Comparison of ENCODE assay signal across 21 cellular contexts in genomic region chr10:68110027-68110426, GRCh38. TPM values are rescaled to one million over a fixed set of nuclear protein-coding genes. Genes with fewer than 3 reads are reported as not detected.
DNase-seq lines count a peak whose midpoint lies in the region; ATAC-seq and TF ChIP-seq lines count a peak whose summit lies in the region.
"Had no signal": no experiment of that assay in that cellular context is flagged by ENCODE, and none has a peak within 500 bp of the region (broad histone marks: within the 10 kb centered on the region; RNA-seq: fewer than 3 reads in every experiment).

No MANE protein-coding gene starts in this region.

- H3K27me3 ChIP-seq in A673 (replicated peaks; ENCODE audit: insufficient read depth, low read depth, low read length, poor library complexity) (no peaks in the 10 kb centered on the region), Panc1 (ENCODE audit: control insufficient read depth, insufficient read depth, low read length) (no peaks in the 10 kb centered on the region)

- POLR2A ChIA-PET in A673 (lab: Charles Lee; ENCODE audit: low non-redundant PET), result no interaction called here
- POLR2A ChIA-PET in Panc1 (lab: Charles Lee), result interaction anchor here (0.9 kb wide), 1 partner anchor 9 kb away, joined by 3 read pairs; no protein-coding TSS in a partner anchor

- CTCF ChIA-PET in A673 (lab: Charles Lee), result no interaction called here
- CTCF ChIA-PET in Panc1 (lab: Charles Lee), result no interaction called here

- DNase-seq in A673 (ENCODE audit: low spot score) (no peak), Panc1 (ENCODE audit: low read depth, low spot score) (no peak), fibroblast of peridontal ligament (ENCODE audit: extremely low read depth) (peak; percentile 69), myocyte (ENCODE audit: low read depth) (peak; percentile 92), T-helper 2 cell (no peak), SK-N-DZ (ENCODE audit: low spot score) (no peak), NCI-H82 (lab: John Stamatoyannopoulos, UW) (no peak)
- DNase-seq: ACHN; activated CD4-positive, alpha-beta T cell treated with anti-CD3 and anti-CD28 coated beads, Interleukin-2, amount 10 ng/mL, durations not matched to agents 24 days and 14 days; activated CD8-positive, alpha-beta memory T cell treated with anti-CD3 and anti-CD28 coated beads, Interleukin-2, amount 50 U/mL, for 4 hours; activated effector memory CD4-positive, alpha-beta T cell treated with anti-CD3 and anti-CD28 coated beads, Interleukin-2, amount 50 U/mL, for 16 hours; C1 segment of cervical spinal cord; H9; Kasumi-1; NCI-H1105 treated with DMSO at 0.1 percent for 48 hours; NCI-H524 treated with DMSO at 0.1 percent for 48 hours; SHP77; stimulated activated CD8-positive, alpha-beta memory T cell treated with anti-CD3 and anti-CD28 coated beads, Interleukin-4, amount 100 ng/mL, for 48 hours had no signal

- TF ChIP-seq CTCF in A673 (conservative IDR thresholded peaks at IDR 0.05; ENCODE audit: low read depth, low read length) (no peak), Panc1 (IDR thresholded peaks at IDR 0.05) (no peak)

- intact Hi-C loops in A673 (cut with micrococcal nuclease; ENCODE audit: unreplicated experiment) (no loop called here), Panc1 (cut with micrococcal nuclease; ENCODE audit: unreplicated experiment) (no loop called here)

- BruUV-seq in A673 (replicated peaks; lab: Mats Ljungman, UMichigan) (no TSS peak), Panc1 (replicated peaks; lab: Mats Ljungman, UMichigan) (no TSS peak)

- H3K27ac ChIP-seq in A673 (ENCODE audit: low read depth, low read length, poor library complexity, severe bottlenecking), result no peak overlapping the region
- H3K27ac ChIP-seq in Panc1 (ENCODE audit: low read length), result peak overlapping the region; percentile 100

- H3K9me3 ChIP-seq in A673 (ENCODE audit: low read depth, low read length, poor library complexity, severe bottlenecking) (no peaks in the 10 kb centered on the region), Panc1 (ENCODE audit: control insufficient read depth, insufficient read depth, low read depth, low read length) (no peaks in the 10 kb centered on the region)

- H3K4me3 ChIP-seq in A673 (ENCODE audit: low read depth, low read length, poor library complexity, severe bottlenecking), result peak overlapping the region; percentile 4
- H3K4me3 ChIP-seq in Panc1 (ENCODE audit: low read depth in 2 of 2, low read length in 2 of 2), result peak overlapping the region; percentile 57 to 65

- in situ Hi-C loops in Panc1 (cut with HindIII; ENCODE audit: low pct_unique_long_range_greater_than_20kb, low sequenced_read_pairs), result no loop called here

- H3K4me1 ChIP-seq in A673 (ENCODE audit: insufficient read depth, low read length, poor library complexity, severe bottlenecking), result peaks cover 16% of the 10 kb centered on the region
- peaks cover 48% of the 10 kb centered on the region for H3K4me1 ChIP-seq in Panc1 (ENCODE audit: control insufficient read depth, insufficient read depth, low read length)

- H3K36me3 ChIP-seq in A673 (ENCODE audit: insufficient read depth, low read length, poor library complexity, severe bottlenecking) (no peaks in the 10 kb centered on the region), Panc1 (ENCODE audit: control insufficient read depth, insufficient read depth, low read length) (no peaks in the 10 kb centered on the region; the same call in 1 of the 2 replicates)

- ATAC-seq in Panc1, result no peak
- no peak for ATAC-seq in GM18867 (IDR thresholded peaks at IDR 0.05; ENCODE audit: unreplicated experiment)

RNA-seq across cellular contexts. Expression of gene MYPN, which starts 0.7 kb away (rescaled TPM):
- total RNA-seq in A673 (2021), result 0.87 and 1.7 TPM in 2 replicates
- 39.1 TPM for total RNA-seq in Panc1 (2021; ENCODE audit: unreplicated experiment)
- polyA plus RNA-seq in Panc1 (2012; ENCODE audit: insufficient read length), result 16.3 TPM
- 119 and 131 TPM in 2 replicates for total RNA-seq in myocyte
- 15.6 TPM for polyA plus RNA-seq in myocyte (2012)
- 0.22 TPM in 1 of 2 replicates, not detected in the other for polyA plus RNA-seq in SK-N-DZ (2014; cell fraction: cytosol; rRNA removed)
- not detected in 2 replicates for polyA plus RNA-seq in SK-N-DZ (2014; cell fraction: nucleus; rRNA removed)
- total RNA-seq: activated CD4-positive, alpha-beta T cell treated with anti-CD3 and anti-CD28 coated beads, Interleukin-2, amount 10 ng/mL, durations not matched to agents 24 days and 14 days; H9; mesothelial cell of epicardium; neural crest cell had no signal

RNA-seq across cellular contexts. Expression of gene HERC4, which starts 34.9 kb away (rescaled TPM):
- total RNA-seq in A673 (2021) (48.5 and 52.2 TPM in 2 replicates), Panc1 (2021; ENCODE audit: unreplicated experiment) (119 TPM), myocyte (52.7 and 56.5 TPM in 2 replicates)
- 40.5 TPM for polyA plus RNA-seq in Panc1 (2012; ENCODE audit: insufficient read length)
- 19.2 TPM for polyA plus RNA-seq in myocyte (2012)
- 18.3 and 19.0 TPM in 2 replicates for polyA plus RNA-seq in SK-N-DZ (2014; cell fraction: cytosol; rRNA removed)
- 40.7 and 53.7 TPM in 2 replicates for polyA plus RNA-seq in SK-N-DZ (2014; cell fraction: nucleus; rRNA removed)

Comparison
In these comparisons a context has a peak if more than half of its experiments do, and no peak if none do; other contexts are left out.
1. DNase-seq: peak in fibroblast of peridontal ligament (single experiment) and myocyte (single experiment); none in A673 (single experiment), Panc1 (single experiment), T-helper 2 cell (0 of 5), SK-N-DZ (single experiment) and NCI-H82 (single experiment).
2. RNA of gene MYPN, which starts 0.7 kb away (total RNA-seq): 119 to 131 TPM in myocyte and 39.1 TPM in Panc1 (single experiment); 0.87 to 1.7 TPM in A673; every median in the first group is over 10 times any median in the second.